In the genomic region with DNA sequence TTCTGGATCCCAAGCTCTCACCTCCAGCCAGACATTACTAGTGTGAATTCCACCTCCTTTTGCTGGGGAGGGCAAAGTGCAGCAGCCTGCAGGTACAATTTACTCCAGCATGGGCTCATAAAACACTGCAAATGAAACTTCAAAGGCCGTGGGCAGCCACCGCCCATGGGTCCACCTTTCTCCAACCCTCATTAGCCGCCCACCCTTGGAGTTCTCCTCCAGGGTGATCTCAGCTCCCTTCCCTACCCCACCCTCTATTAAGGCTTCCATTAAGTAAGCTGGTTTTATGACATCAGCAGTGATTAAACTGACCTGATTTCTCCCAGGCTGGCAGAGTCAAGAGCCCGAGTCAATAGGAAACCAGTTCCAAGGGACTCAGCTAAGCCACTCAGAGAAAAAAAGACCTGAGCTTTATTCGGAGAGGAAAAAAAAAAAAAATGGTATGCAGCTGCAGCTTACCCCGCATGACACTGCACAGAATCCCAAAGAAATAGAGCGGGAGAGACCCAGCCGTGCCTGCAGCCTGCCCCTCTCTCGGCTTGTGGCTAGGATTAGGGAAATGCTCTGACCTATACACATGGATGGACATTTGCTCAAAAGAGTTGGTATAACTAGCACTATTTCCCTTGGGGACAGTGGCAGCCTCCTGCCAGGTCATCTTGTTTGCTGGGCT, we compare ENCODE assay signal across 15 cellular contexts.
DNase-seq lines count a peak whose midpoint lies in the region; ATAC-seq and TF ChIP-seq lines count a peak whose summit lies in the region.
"Had no signal": no experiment of that assay in that cellular context is flagged by ENCODE, and none has a peak within 500 bp of the region (broad histone marks: within the 10 kb centered on the region; RNA-seq: fewer than 3 reads in every experiment).

No MANE protein-coding gene starts in this region.

- ATAC-seq in left colon = peak; percentile 88

- DNase-seq in HuH-7 (ENCODE audit: low spot score) = peak; percentile 60
- peak; percentile 21 for DNase-seq in NCI-H774 (lab: John Stamatoyannopoulos, UW)
- DNase-seq in left colon = peak; percentile 81 to 87
- peak; percentile 45 for DNase-seq in retinal pigment epithelial cell (ENCODE audit: low read depth)
- no peak for DNase-seq in T-helper 9 cell
- DNase-seq in iPS-NIHi7 (ENCODE audit: extremely low spot score) = no peak
- no peak for DNase-seq in nucleus accumbens (lab: John Stamatoyannopoulos, UW)
- DNase-seq: activated CD4-positive, alpha-beta memory T cell treated with anti-CD3 and anti-CD28 coated beads for 36 hours; C1 segment of cervical spinal cord; cortex of kidney; hypothalamus; NCI-H1930; SJCRH30 had no signal

- no peak for TF ChIP-seq CTCF in retinal pigment epithelial cell (conservative IDR thresholded peaks at IDR 0.05; ENCODE audit: low read depth, low read length)

- no peak overlapping the region for H3K4me3 ChIP-seq in retinal pigment epithelial cell (ENCODE audit: low read length)
- H3K4me3 ChIP-seq: lung, SJCRH30, smooth muscle cell had no signal

- intact Hi-C loops in left colon (cut with DNase I, micrococcal nuclease) = no loop called here

Comparison
In these comparisons a context has a peak if more than half of its experiments do, and no peak if none do; other contexts are left out.
1. DNase-seq: peak in HuH-7 (single experiment), NCI-H774 (single experiment), left colon (2 of 2) and retinal pigment epithelial cell (single experiment); none in T-helper 9 cell (single experiment), iPS-NIHi7 (single experiment) and nucleus accumbens (0 of 56).